18 cellular contexts compared by ENCODE assay signal in the genomic region with DNA sequence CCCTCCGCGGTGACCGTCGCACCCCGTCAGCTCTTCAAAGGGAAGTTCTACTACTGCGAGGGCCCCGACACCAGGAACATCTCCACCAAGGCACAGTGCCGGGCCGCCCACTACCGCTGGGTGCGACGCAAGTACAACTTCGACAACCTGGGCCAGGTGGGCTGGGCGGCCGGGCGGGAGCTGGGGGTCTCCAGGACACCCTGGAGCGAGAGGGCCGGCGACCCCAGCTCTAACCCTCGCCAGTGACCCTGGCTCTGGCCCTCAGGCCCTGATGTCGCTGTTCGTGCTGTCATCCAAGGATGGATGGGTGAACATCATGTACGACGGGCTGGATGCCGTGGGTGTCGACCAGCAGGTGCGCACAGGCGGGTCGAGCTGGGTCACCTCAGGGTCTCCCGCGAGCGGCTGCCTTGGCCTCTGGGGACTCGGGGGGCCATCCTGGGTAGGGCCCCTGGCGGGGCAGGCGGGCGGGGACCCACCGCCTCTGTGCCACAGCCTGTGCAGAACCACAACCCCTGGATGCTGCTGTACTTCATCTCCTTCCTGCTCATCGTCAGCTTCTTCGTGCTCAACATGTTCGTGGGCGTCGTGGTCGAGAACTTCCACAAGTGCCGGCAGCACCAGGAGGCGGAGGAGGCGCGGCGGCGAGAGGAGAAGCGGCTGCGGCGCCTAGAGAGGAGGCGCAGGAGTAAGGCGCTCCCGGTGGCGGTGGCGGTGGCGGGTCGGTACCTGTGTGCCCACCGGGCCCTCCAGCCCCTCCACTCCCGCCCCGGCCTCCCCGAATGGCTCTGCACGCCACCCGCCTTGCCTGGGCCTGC. TPM values are rescaled to one million over a fixed set of nuclear protein-coding genes. Genes with fewer than 3 reads are reported as not detected.
DNase-seq lines count a peak whose midpoint lies in the region; ATAC-seq and TF ChIP-seq lines count a peak whose summit lies in the region.
"Had no signal": no experiment of that assay in that cellular context is flagged by ENCODE, and none has a peak within 500 bp of the region (broad histone marks: within the 10 kb centered on the region; RNA-seq: fewer than 3 reads in every experiment).

No MANE protein-coding gene starts in this region.

- no peak for TF ChIP-seq CTCF in HEK293 (tag by site-specific recombination; IDR thresholded peaks at IDR 0.05)

- H3K36me3 ChIP-seq in HEK293 (ENCODE audit: control insufficient read depth in 2 of 2, insufficient read depth in 1 of 2, low read length in 2 of 2), result peaks cover 0 to 11% of the 10 kb centered on the region in 2 experiments; a peak in 1 of 3 replicates

- intact Hi-C loops in head of caudate nucleus (cut with DNase I), result no loop called here

- CTCF ChIA-PET in HEK293 (lab: Yijun Ruan, JAX), result no interaction called here

- ATAC-seq in HG02852 (IDR thresholded peaks at IDR 0.05; ENCODE audit: unreplicated experiment) (no peak), HG02840 (IDR thresholded peaks at IDR 0.05; ENCODE audit: low FRiP score, unreplicated experiment) (no peak)
- ATAC-seq: GM23338, HCT116 had no signal

- no peaks in the 10 kb centered on the region for H3K4me1 ChIP-seq in HEK293 (ENCODE audit: control insufficient read depth, insufficient read depth, low read length)
- H3K4me1 ChIP-seq: Caco-2 had no signal

- no peaks in the 10 kb centered on the region for H3K9me3 ChIP-seq in HEK293 (ENCODE audit: control insufficient read depth, insufficient read depth, low read depth, low read length)
- H3K9me3 ChIP-seq: Caco-2 had no signal

- no peak overlapping the region for H3K4me3 ChIP-seq in HEK293 (ENCODE audit: low read depth, low read length)
- H3K4me3 ChIP-seq: GM23338 had no signal

- no peak overlapping the region for H3K27ac ChIP-seq in HEK293 (ENCODE audit: extremely low read depth, low read depth, low read length)
- H3K27ac ChIP-seq: C4-2B had no signal

- POLR2A ChIA-PET in HEK293 (lab: Yijun Ruan, JAX), result no interaction called here

- DNase-seq in head of caudate nucleus, result peak in 39 of 42 donors; percentile 23 to 83 (median 61)
- peak; percentile 22 for DNase-seq in occipital lobe (lab: John Stamatoyannopoulos, UW)
- no peak for DNase-seq in DMS114 treated with DMSO at 0.1 percent for 48 hours (lab: John Stamatoyannopoulos, UW; ENCODE audit: unreplicated experiment)
- DNase-seq: ACHN; Caco-2; CD4-positive, alpha-beta T cell; DMS153; DMS79; GDM1; KG1 had no signal

TF ChIP-seq in HEK293, 187 proteins besides CTCF, POLR2A, EP300 and RAD21:
- TF ChIP-seq KLF1 (tag by site-specific recombination; IDR thresholded peaks at IDR 0.05) (peak; percentile 71), KLF8 (tag by site-specific recombination; IDR thresholded peaks at IDR 0.05) (peak; percentile 54; the same call in 1 of the 2 replicates), ZSCAN23 (tag by site-specific recombination; IDR thresholded peaks at IDR 0.05) (no peak), ZNF274 (IDR thresholded peaks at IDR 0.05; ENCODE audit: low read length) (no peak), ZNF274 (tag by site-specific recombination; IDR thresholded peaks at IDR 0.05; ENCODE audit: borderline replicate concordance) (no peak)

RNA-seq across cellular contexts. Expression of a gene that starts 13.4 kb away (rescaled TPM):
- total RNA-seq in occipital lobe, result not detected
- total RNA-seq: Caco-2; CD4-positive, alpha-beta T cell; GM23338 had no signal

RNA-seq across cellular contexts. Expression of a gene that starts 18.3 kb away (rescaled TPM):
- not detected for total RNA-seq in occipital lobe
- total RNA-seq: Caco-2; CD4-positive, alpha-beta T cell; Daoy; GM23338; HT-29 had no signal

RNA-seq across cellular contexts. Expression of a gene that starts 28.8 kb away (rescaled TPM):
- total RNA-seq in occipital lobe, result not detected
- total RNA-seq: Caco-2, Daoy, GM23338, HT-29 had no signal

RNA-seq across cellular contexts. Expression of a gene that starts 44.2 kb away (rescaled TPM):
- not detected for total RNA-seq in occipital lobe
- total RNA-seq: Caco-2; CD4-positive, alpha-beta T cell; Daoy; HT-29 had no signal

RNA-seq across cellular contexts. Expression of a gene that starts 58.8 kb away (rescaled TPM):
- 15.4 TPM for total RNA-seq in occipital lobe
